In genomic region chr7:80900583-80901576, GRCh38 we compare ENCODE assay signal across 13 cellular contexts. TPM values are rescaled to one million over a fixed set of nuclear protein-coding genes. Genes with fewer than 3 reads are reported as not detected.
A peak's percentile ranks its signal among the peaks of the same experiment; 100 is the strongest.
DNase-seq lines count a peak whose midpoint lies in the region; ATAC-seq, FAIRE-seq and TF ChIP-seq lines count a peak whose summit lies in the region.
"Had no signal": no experiment of that assay in that cellular context is flagged by ENCODE, and none has a peak within 500 bp of the region (broad histone marks: within the 10 kb centered on the region; RNA-seq: fewer than 3 reads in every experiment).

No MANE protein-coding gene starts in this region.

- peak overlapping the region in 2 of 10 donors; percentile 1 for H3K27ac ChIP-seq in heart right ventricle
- peak overlapping the region; percentile 16 for H3K27ac ChIP-seq in vagina
- H3K27ac ChIP-seq: skin epidermis had no signal

- no peak for TF ChIP-seq POLR2A in vagina (IDR thresholded peaks at IDR 0.05)

- TF ChIP-seq CTCF in heart right ventricle (IDR thresholded peaks at IDR 0.05) (no peak), vagina (IDR thresholded peaks at IDR 0.05) (no peak)

- DNase-seq in heart right ventricle (no peak), Right ventricle myocardium inferior (ENCODE audit: missing footprints) (no peak), lung microvascular endothelial cell (ENCODE audit: low read depth in 2 of 2) (peak; percentile 79 to 85), vagina (ENCODE audit: extremely low spot score in 2 of 2) (no peak), OCI-M2 (lab: John Stamatoyannopoulos, UW; ENCODE audit: unreplicated experiment) (no peak)
- DNase-seq: activated T-cell treated with anti-CD3 and anti-CD28 coated beads, Interleukin-2, amount 50 U/mL, for 24 hours; left cardiac atrium; NCI-H2227 treated with DMSO at 0.1 percent for 48 hours had no signal

- WGBS in heart right ventricle, 2 donors, result 60 to 64% methylated on average over 4 of the region's 4 CpGs

- intact Hi-C loops in heart right ventricle (cut with DNase I) (no loop called here), Right ventricle myocardium inferior (cut with DNase I) (no loop called here), vagina (cut with DNase I) (no loop called here)

- H3K27me3 ChIP-seq in heart right ventricle, result no peaks in the 10 kb centered on the region
- H3K27me3 ChIP-seq in vagina, result no peaks in the 10 kb centered on the region

- H3K9me3 ChIP-seq in heart right ventricle (no peaks in the 10 kb centered on the region), vagina (no peaks in the 10 kb centered on the region)

- H3K36me3 ChIP-seq in heart right ventricle (no peaks in the 10 kb centered on the region), vagina (no peaks in the 10 kb centered on the region)

- peak in 5 of 8 donors; percentile 33 to 67 (median 45) for ATAC-seq in heart right ventricle
- no peak for ATAC-seq in Right ventricle myocardium inferior
- no peak for ATAC-seq in GM21423 (IDR thresholded peaks at IDR 0.05; ENCODE audit: unreplicated experiment)
- no peak for ATAC-seq in GM21576 (IDR thresholded peaks at IDR 0.05; ENCODE audit: unreplicated experiment)

- H3K4me1 ChIP-seq in heart right ventricle (peaks cover 0 to 16% (median 0%) of the 10 kb centered on the region in 9 donors), vagina (peaks cover 26% of the 10 kb centered on the region)

- peak; percentile 24 for FAIRE-seq in colon (lab: Jason Lieb, UNC)

- no peak overlapping the region for H3K4me3 ChIP-seq in heart right ventricle
- no peak overlapping the region for H3K4me3 ChIP-seq in vagina
- H3K4me3 ChIP-seq: skin epidermis had no signal

RNA-seq across cellular contexts. Expression of gene SEMA3C, which starts 18.0 kb away (rescaled TPM):
- total RNA-seq in heart right ventricle (10 to 100 TPM; 41.4 to 83.2 (median 63.0) TPM), Right ventricle myocardium inferior (67.8 TPM), lung microvascular endothelial cell (0.20 and 6.1 TPM in 2 replicates), vagina (90.6 TPM)
- polyA plus RNA-seq in heart right ventricle, result 10 to 100 TPM; 14.5 to 16.1 TPM
- total RNA-seq: T-helper 1 cell treated with Interleukin-12 subunit alpha and Interleukin-12 subunit beta and Interleukin-4 antibody, amounts not matched to agents 30 ng/mL and 1 ng/mL, for 36 hours had no signal

Comparison
In these comparisons a context has a peak if more than half of its experiments do, and no peak if none do; other contexts are left out.
1. ATAC-seq: peak in heart right ventricle (5 of 8); none in Right ventricle myocardium inferior (single experiment), GM21423 (single experiment) and GM21576 (single experiment).
2. DNase-seq: peak in lung microvascular endothelial cell (2 of 2); none in heart right ventricle (0 of 2), Right ventricle myocardium inferior (single experiment), vagina (0 of 2) and OCI-M2 (single experiment).